In the genomic region with DNA sequence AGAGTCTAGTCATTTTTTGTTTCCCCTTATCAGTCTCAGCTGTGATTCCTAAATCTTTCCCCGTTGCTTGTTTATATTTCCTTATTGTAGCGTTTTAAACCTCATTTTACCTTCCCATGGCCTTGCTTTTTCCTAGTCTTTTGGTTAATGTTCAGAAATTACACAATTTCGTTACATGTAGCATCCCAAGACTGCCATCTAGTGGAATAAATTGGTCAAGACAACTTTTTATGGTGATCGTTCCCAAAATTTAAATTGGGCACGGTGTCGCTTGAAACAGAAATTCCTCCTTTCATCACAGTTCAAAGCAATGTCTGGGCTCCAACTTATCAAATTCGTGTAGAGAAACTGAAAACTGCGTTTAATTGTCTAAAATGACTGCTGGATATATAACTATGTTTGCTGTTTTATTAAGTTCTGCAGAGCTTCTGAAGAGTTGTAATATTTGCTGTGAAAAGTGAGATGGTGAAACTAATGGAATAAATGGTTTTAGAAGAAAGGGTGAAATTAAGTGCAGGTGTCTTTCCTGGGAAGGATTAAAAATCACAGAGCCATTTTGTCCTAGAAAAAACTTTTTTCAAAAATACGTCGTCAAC, we compare ENCODE assay signal across 9 cellular contexts.
A peak's percentile ranks its signal among the peaks of the same experiment; 100 is the strongest.
DNase-seq lines count a peak whose midpoint lies in the region; ATAC-seq and TF ChIP-seq lines count a peak whose summit lies in the region.
"Had no signal": no experiment of that assay in that cellular context is flagged by ENCODE, and none has a peak within 500 bp of the region (broad histone marks: within the 10 kb centered on the region; RNA-seq: fewer than 3 reads in every experiment).

No MANE protein-coding gene starts in this region.

- H3K27me3 Mint-ChIP-seq in CD4-positive, CD25-positive, alpha-beta regulatory T cell: peaks cover 7% of the 10 kb centered on the region
- H3K27me3 Mint-ChIP-seq in activated naive CD8-positive, alpha-beta T cell treated with anti-CD3 and anti-CD28 coated beads, Interleukin-2, amount 50 U/mL, for 24 hours: peaks cover 12% of the 10 kb centered on the region

- H3K9ac ChIP-seq in SU-DHL-6 (ENCODE audit: low read length) (no peak overlapping the region), smooth muscle cell (ENCODE audit: low read depth) (no peak overlapping the region)

- DNase-seq in CD4-positive, CD25-positive, alpha-beta regulatory T cell: peak in 2 of 3 donors; percentile 24 to 31
- DNase-seq in NCI-H1048 (lab: John Stamatoyannopoulos, UW) (peak; percentile 15), germinal center (ENCODE audit: low spot score) (peak; percentile 8), smooth muscle cell (lab: John Stamatoyannopoulos, UW; ENCODE audit: unreplicated experiment) (no peak)
- DNase-seq in activated naive CD8-positive, alpha-beta T cell treated with anti-CD3 and anti-CD28 coated beads, Interleukin-2, amount 50 U/mL, for 24 hours: no peak

- H4K20me1 ChIP-seq in SU-DHL-6 (ENCODE audit: low read depth, low read length): no peaks in the 10 kb centered on the region
- H4K20me1 ChIP-seq in smooth muscle cell (ENCODE audit: low read depth): no peaks in the 10 kb centered on the region

- H3K4me1 Mint-ChIP-seq in CD4-positive, CD25-positive, alpha-beta regulatory T cell: peaks cover 0 to 4% (median under 1%) of the 10 kb centered on the region in 4 donors
- peaks cover 4% of the 10 kb centered on the region for H3K4me1 Mint-ChIP-seq in activated naive CD8-positive, alpha-beta T cell treated with anti-CD3 and anti-CD28 coated beads, Interleukin-2, amount 50 U/mL, for 24 hours

- H3K4me2 ChIP-seq in SU-DHL-6 (ENCODE audit: low read depth, low read length, poor library complexity, severe bottlenecking) (no peak overlapping the region), smooth muscle cell (peak overlapping the region; percentile 80)

- no peaks in the 10 kb centered on the region for H3K9me3 Mint-ChIP-seq in CD4-positive, CD25-positive, alpha-beta regulatory T cell
- H3K9me3 Mint-ChIP-seq in activated naive CD8-positive, alpha-beta T cell treated with anti-CD3 and anti-CD28 coated beads, Interleukin-2, amount 50 U/mL, for 24 hours: no peaks in the 10 kb centered on the region

- no peaks in the 10 kb centered on the region for H3K9me3 ChIP-seq in CD4-positive, CD25-positive, alpha-beta regulatory T cell (ENCODE audit: control insufficient read depth in 2 of 2, low read length in 2 of 2)
- H3K9me3 ChIP-seq in SU-DHL-6 (ENCODE audit: insufficient read depth, low read length): no peaks in the 10 kb centered on the region
- H3K9me3 ChIP-seq in smooth muscle cell (replicated peaks; ENCODE audit: low read depth): no peaks in the 10 kb centered on the region
- H3K9me3 ChIP-seq: mucosa of descending colon had no signal

- TF ChIP-seq CTCF in SU-DHL-6 (IDR thresholded peaks at IDR 0.05; ENCODE audit: insufficient read depth, low read length, poor library complexity, severe bottlenecking): peak; percentile 91
- peak; percentile 78 for TF ChIP-seq CTCF in smooth muscle cell (IDR thresholded peaks at IDR 0.05; ENCODE audit: borderline replicate concordance, insufficient read depth, poor library complexity, severe bottlenecking)

- ATAC-seq in CD4-positive, CD25-positive, alpha-beta regulatory T cell (ENCODE audit: low read depth in 2 of 2): no peak
- peak; percentile 67 for ATAC-seq in GM18517 (IDR thresholded peaks at IDR 0.05; ENCODE audit: unreplicated experiment)
- ATAC-seq in GM21528 (IDR thresholded peaks at IDR 0.05; ENCODE audit: low FRiP score, unreplicated experiment): no peak
- ATAC-seq in activated naive CD8-positive, alpha-beta T cell treated with anti-CD3 and anti-CD28 coated beads, Interleukin-2, amount 50 U/mL, for 24 hours: no peak
- ATAC-seq: mucosa of descending colon had no signal

- no peaks in the 10 kb centered on the region for H3F3A ChIP-seq in SU-DHL-6 (ENCODE audit: insufficient read depth)
- no peaks in the 10 kb centered on the region for H3F3A ChIP-seq in smooth muscle cell (ENCODE audit: low read depth)

- H3K36me3 ChIP-seq in CD4-positive, CD25-positive, alpha-beta regulatory T cell (ENCODE audit: control insufficient read depth, insufficient read depth, low read length): no peaks in the 10 kb centered on the region
- H3K36me3 ChIP-seq in SU-DHL-6 (ENCODE audit: low read length) (no peaks in the 10 kb centered on the region), smooth muscle cell (ENCODE audit: low read depth) (no peaks in the 10 kb centered on the region)

- H2AFZ ChIP-seq in SU-DHL-6 (ENCODE audit: low read depth, low read length, severe bottlenecking) (no peak overlapping the region), smooth muscle cell (ENCODE audit: low read depth) (peak overlapping the region; percentile 80)

- H3K9me2 ChIP-seq in SU-DHL-6 (replicated peaks; ENCODE audit: insufficient read depth, low read length): no peaks in the 10 kb centered on the region

- no peak overlapping the region for H3K4me3 ChIP-seq in CD4-positive, CD25-positive, alpha-beta regulatory T cell (ENCODE audit: low read depth, low read length)
- H3K4me3 ChIP-seq in SU-DHL-6 (ENCODE audit: insufficient read depth, low read length, poor library complexity, severe bottlenecking): no peak overlapping the region
- H3K4me3 ChIP-seq in smooth muscle cell: peak overlapping the region; percentile 35
- H3K4me3 ChIP-seq: mucosa of descending colon had no signal

- H3K4me3 Mint-ChIP-seq in CD4-positive, CD25-positive, alpha-beta regulatory T cell: no peak overlapping the region
- no peak overlapping the region for H3K4me3 Mint-ChIP-seq in activated naive CD8-positive, alpha-beta T cell treated with anti-CD3 and anti-CD28 coated beads, Interleukin-2, amount 50 U/mL, for 24 hours

- H3K36me3 Mint-ChIP-seq in CD4-positive, CD25-positive, alpha-beta regulatory T cell: no peaks in the 10 kb centered on the region
- no peaks in the 10 kb centered on the region for H3K36me3 Mint-ChIP-seq in activated naive CD8-positive, alpha-beta T cell treated with anti-CD3 and anti-CD28 coated beads, Interleukin-2, amount 50 U/mL, for 24 hours (ENCODE audit: low read depth)

- no peaks in the 10 kb centered on the region for H3K79me2 ChIP-seq in SU-DHL-6 (ENCODE audit: insufficient read depth, low read length)
- no peaks in the 10 kb centered on the region for H3K79me2 ChIP-seq in smooth muscle cell (ENCODE audit: low read depth)

- H3K27ac Mint-ChIP-seq in CD4-positive, CD25-positive, alpha-beta regulatory T cell: no peak overlapping the region
- no peak overlapping the region for H3K27ac Mint-ChIP-seq in activated naive CD8-positive, alpha-beta T cell treated with anti-CD3 and anti-CD28 coated beads, Interleukin-2, amount 50 U/mL, for 24 hours

- no peaks in the 10 kb centered on the region for H3K4me1 ChIP-seq in CD4-positive, CD25-positive, alpha-beta regulatory T cell (ENCODE audit: control insufficient read depth, insufficient read depth, low read length, poor library complexity, severe bottlenecking)
- no peaks in the 10 kb centered on the region for H3K4me1 ChIP-seq in smooth muscle cell (ENCODE audit: low read depth)

- H3K27ac ChIP-seq in CD4-positive, CD25-positive, alpha-beta regulatory T cell (ENCODE audit: insufficient read depth, low read length, poor library complexity, severe bottlenecking): no peak overlapping the region
- H3K27ac ChIP-seq in SU-DHL-6 (ENCODE audit: low read depth, low read length) (no peak overlapping the region), smooth muscle cell (ENCODE audit: low read depth) (no peak overlapping the region)

- no peaks in the 10 kb centered on the region for H3K27me3 ChIP-seq in CD4-positive, CD25-positive, alpha-beta regulatory T cell (ENCODE audit: control insufficient read depth, insufficient read depth, low read length)
- H3K27me3 ChIP-seq in SU-DHL-6 (ENCODE audit: low read length): no peaks in the 10 kb centered on the region
- H3K27me3 ChIP-seq in smooth muscle cell (ENCODE audit: low read depth): no peaks in the 10 kb centered on the region

- 20% methylated on average over 10 of the region's 10 CpGs for WGBS in smooth muscle cell (ENCODE audit: low lambda C conversion rate)

Comparison
In these comparisons a context has a peak if more than half of its experiments do, and no peak if none do; other contexts are left out.
1. DNase-seq: peak in CD4-positive, CD25-positive, alpha-beta regulatory T cell (2 of 3), NCI-H1048 (single experiment) and germinal center (single experiment); none in smooth muscle cell (single experiment) and activated naive CD8-positive, alpha-beta T cell treated with anti-CD3 and anti-CD28 coated beads, Interleukin-2, amount 50 U/mL, for 24 hours (single experiment).